13 cellular contexts compared by ENCODE assay signal in genomic region chr15:100972975-100973350, GRCh38. TPM values are rescaled to one million over a fixed set of nuclear protein-coding genes. Genes with fewer than 3 reads are reported as not detected.
DNase-seq lines count a peak whose midpoint lies in the region; ATAC-seq, FAIRE-seq and TF ChIP-seq lines count a peak whose summit lies in the region.
"Had no signal": no experiment of that assay in that cellular context is flagged by ENCODE, and none has a peak within 500 bp of the region (broad histone marks: within the 10 kb centered on the region; RNA-seq: fewer than 3 reads in every experiment).

No MANE protein-coding gene starts in this region.

- WGBS in H9 (ENCODE audit: extremely low coverage, insufficient read length, low lambda C conversion rate): no CpG with 5 or more reads among the region's 36 CpGs
- WGBS in psoas muscle, 3 donors: 43 to 57% (median 49%) methylated on average over 35 to 36 of the region's 36 CpGs

- H4K8ac ChIP-seq in H9 (replicated peaks; ENCODE audit: insufficient read length, low read depth, low read length): no peak overlapping the region

- H3K27me3 Mint-ChIP-seq in H9 (ENCODE audit: low read depth): peaks cover 84% of the 10 kb centered on the region
- H3K27me3 Mint-ChIP-seq in natural killer cell (ENCODE audit: low read depth in 2 of 2): peaks cover 40 to 77% of the 10 kb centered on the region in 2 donors
- H3K27me3 Mint-ChIP-seq in natural killer cell treated with Interleukin-12 subunit alpha and Interleukin-12 subunit beta and Interleukin-15 and Interleukin-18, amount 100 ng/mL, for 72 hours: peaks cover 53 to 70% of the 10 kb centered on the region in 2 donors
- peaks cover 34 to 80% (median 46%) of the 10 kb centered on the region in 5 donors for H3K27me3 Mint-ChIP-seq in naive thymus-derived CD8-positive, alpha-beta T cell

- no peak overlapping the region for H3K23ac ChIP-seq in H9 (ENCODE audit: insufficient read length, low read depth, low read length)

- POLR2A ChIA-PET in naive thymus-derived CD8-positive, alpha-beta T cell (lab: Charles Lee): no interaction called here

- H3K4me3 ChIP-seq in bronchial epithelial cell (ENCODE audit: low read depth, low read length) (peak overlapping the region; percentile 26), psoas muscle (peak overlapping the region; percentile 30)

- no peak overlapping the region for H3K27ac ChIP-seq in H9 (ENCODE audit: insufficient read length, low read depth, low read length)
- H3K27ac ChIP-seq in psoas muscle: no peak overlapping the region

- H2BK12ac ChIP-seq in H9 (ENCODE audit: insufficient read length, low read depth, low read length): no peak overlapping the region

- H2AFZ ChIP-seq in H9 (ENCODE audit: low read length): no peak overlapping the region

- H3K14ac ChIP-seq in H9 (ENCODE audit: insufficient read depth, low read length): no peak overlapping the region; the same call in 1 of the 2 replicates

- H2BK5ac ChIP-seq in H9 (ENCODE audit: insufficient read length, low read length): no peak overlapping the region

- no peak overlapping the region for H3K4ac ChIP-seq in H9 (ENCODE audit: low read depth, low read length)

- H3K23me2 ChIP-seq in H9 (ENCODE audit: insufficient read length, low read depth, low read length, poor library complexity, severe bottlenecking): peaks cover 13% of the 10 kb centered on the region

- H3K9ac ChIP-seq in H9 (ENCODE audit: extremely low read depth, insufficient read length, low read length): no peak overlapping the region

- no peak overlapping the region for H3K18ac ChIP-seq in H9 (ENCODE audit: insufficient read length, low read depth, low read length)

- no peaks in the 10 kb centered on the region for H4K20me1 ChIP-seq in H9 (ENCODE audit: control insufficient read depth, insufficient read depth, insufficient read length)

- H3K27me3 ChIP-seq in H9 (ENCODE audit: insufficient read depth, low read length): peaks cover 11% of the 10 kb centered on the region; the same call in 1 of the 2 replicates
- H3K27me3 ChIP-seq in bronchial epithelial cell (ENCODE audit: control insufficient read depth, insufficient read depth, low read length): no peaks in the 10 kb centered on the region
- peaks cover 0 to 10% (median 8%) of the 10 kb centered on the region in 3 donors for H3K27me3 ChIP-seq in psoas muscle (ENCODE audit: insufficient read depth in 3 of 3, low read length in 2 of 3)

- H3K27ac Mint-ChIP-seq in H9: no peak overlapping the region
- no peak overlapping the region for H3K27ac Mint-ChIP-seq in natural killer cell
- no peak overlapping the region for H3K27ac Mint-ChIP-seq in natural killer cell treated with Interleukin-12 subunit alpha and Interleukin-12 subunit beta and Interleukin-15 and Interleukin-18, amount 100 ng/mL, for 72 hours
- H3K27ac Mint-ChIP-seq in naive thymus-derived CD8-positive, alpha-beta T cell: no peak overlapping the region
- H3K27ac Mint-ChIP-seq: activated naive CD4-positive, alpha-beta T cell treated with anti-CD3 and anti-CD28 coated beads, Interleukin-2, amount 10 ng/mL, durations not matched to agents 7 days and 5 days had no signal

- H3K4me3 Mint-ChIP-seq in H9 (peak overlapping the region; percentile 35 to 73), natural killer cell (no peak overlapping the region)
- H3K4me3 Mint-ChIP-seq in natural killer cell treated with Interleukin-12 subunit alpha and Interleukin-12 subunit beta and Interleukin-15 and Interleukin-18, amount 100 ng/mL, for 72 hours: no peak overlapping the region
- H3K4me3 Mint-ChIP-seq in naive thymus-derived CD8-positive, alpha-beta T cell: peak overlapping the region in 2 of 10 donors; percentile 27 to 28
- H3K4me3 Mint-ChIP-seq: activated naive CD4-positive, alpha-beta T cell treated with anti-CD3 and anti-CD28 coated beads, Interleukin-2, amount 10 ng/mL, durations not matched to agents 7 days and 5 days had no signal

- no peaks in the 10 kb centered on the region for H3K79me2 ChIP-seq in H9 (ENCODE audit: insufficient read depth, low read length)

- no peak overlapping the region for H2AK5ac ChIP-seq in H9 (ENCODE audit: insufficient read length, low read length)

- no peaks in the 10 kb centered on the region for H3K36me3 ChIP-seq in bronchial epithelial cell (ENCODE audit: control insufficient read depth, insufficient read depth, low read length)
- no peaks in the 10 kb centered on the region for H3K36me3 ChIP-seq in psoas muscle (ENCODE audit: insufficient read depth in 1 of 2, low read depth in 1 of 2)

- H3T11ph ChIP-seq in H9 (ENCODE audit: low read length): no peak overlapping the region

- H3K79me1 ChIP-seq in H9 (ENCODE audit: insufficient read depth, low read depth, low read length, poor library complexity, severe bottlenecking): no peaks in the 10 kb centered on the region

- H2BK20ac ChIP-seq in H9 (ENCODE audit: low read depth, low read length, poor library complexity, severe bottlenecking): no peak overlapping the region

- no peak overlapping the region for H2BK15ac ChIP-seq in H9 (ENCODE audit: low read depth, low read length)

- H3K4me1 Mint-ChIP-seq in H9 (peaks cover 14 to 17% of the 10 kb centered on the region in 2 experiments), natural killer cell (no peaks in the 10 kb centered on the region)
- no peaks in the 10 kb centered on the region for H3K4me1 Mint-ChIP-seq in natural killer cell treated with Interleukin-12 subunit alpha and Interleukin-12 subunit beta and Interleukin-15 and Interleukin-18, amount 100 ng/mL, for 72 hours (ENCODE audit: low read depth in 2 of 2)
- H3K4me1 Mint-ChIP-seq in naive thymus-derived CD8-positive, alpha-beta T cell: peaks cover 0 to 5% (median 2%) of the 10 kb centered on the region in 4 donors
- H3K4me1 Mint-ChIP-seq: activated naive CD4-positive, alpha-beta T cell treated with anti-CD3 and anti-CD28 coated beads, Interleukin-2, amount 10 ng/mL, durations not matched to agents 7 days and 5 days had no signal

- no peak for TF ChIP-seq CTCF in H9 (conservative IDR thresholded peaks at IDR 0.05)
- TF ChIP-seq CTCF in bronchial epithelial cell (IDR thresholded peaks at IDR 0.05; ENCODE audit: insufficient read depth, low read length, severe bottlenecking): no peak
- no peak for TF ChIP-seq CTCF in psoas muscle (IDR thresholded peaks at IDR 0.05)
- no peak for TF ChIP-seq CTCF in natural killer cell (IDR thresholded peaks at IDR 0.05)

- peak overlapping the region; percentile 31 for H3K4me2 ChIP-seq in H9 (ENCODE audit: insufficient read depth, insufficient read length, low read length)

- no peak overlapping the region for H4K91ac ChIP-seq in H9 (ENCODE audit: insufficient read length, low read depth, low read length)

- intact Hi-C loops in psoas muscle (cut with DNase I) (no loop called here), natural killer cell (cut with micrococcal nuclease) (no loop called here)

- no peak overlapping the region for H2BK120ac ChIP-seq in H9 (ENCODE audit: low read depth, low read length, poor library complexity, severe bottlenecking)

- H3K9me3 ChIP-seq in H9 (ENCODE audit: control insufficient read depth, low read depth, low read length) (no peaks in the 10 kb centered on the region), psoas muscle (no peaks in the 10 kb centered on the region)

- H3K9me3 Mint-ChIP-seq in H9: peaks cover 0 to 2% of the 10 kb centered on the region in 2 experiments; a peak in 1 of 5 replicates
- no peaks in the 10 kb centered on the region for H3K9me3 Mint-ChIP-seq in natural killer cell
- no peaks in the 10 kb centered on the region for H3K9me3 Mint-ChIP-seq in natural killer cell treated with Interleukin-12 subunit alpha and Interleukin-12 subunit beta and Interleukin-15 and Interleukin-18, amount 100 ng/mL, for 72 hours
- H3K9me3 Mint-ChIP-seq in naive thymus-derived CD8-positive, alpha-beta T cell: peaks cover 0 to 14% (median 3%) of the 10 kb centered on the region in 9 donors
- H3K9me3 Mint-ChIP-seq: activated naive CD4-positive, alpha-beta T cell treated with anti-CD3 and anti-CD28 coated beads, Interleukin-2, amount 10 ng/mL, durations not matched to agents 7 days and 5 days had no signal

- peaks cover 4% of the 10 kb centered on the region; the same call in 1 of the 2 replicates for H3K4me1 ChIP-seq in H9 (ENCODE audit: insufficient read depth, low read length)
- no peaks in the 10 kb centered on the region for H3K4me1 ChIP-seq in psoas muscle

- ATAC-seq in psoas muscle: no peak
- no peak for ATAC-seq in natural killer cell
- no peak for ATAC-seq in natural killer cell treated with Interleukin-12 subunit alpha and Interleukin-12 subunit beta and Interleukin-15 and Interleukin-18, amount 100 ng/mL, for 72 hours
- ATAC-seq in naive thymus-derived CD8-positive, alpha-beta T cell: no peak

- no peak overlapping the region for H3K56ac ChIP-seq in H9 (ENCODE audit: insufficient read length, low read depth, low read length)

- no peak for FAIRE-seq in bronchial epithelial cell (lab: Jason Lieb, UNC)

- H3K36me3 Mint-ChIP-seq in H9 (ENCODE audit: insufficient read depth in 1 of 3, low read depth in 3 of 3) (no peaks in the 10 kb centered on the region; a peak in 1 of 7 replicates), natural killer cell (no peaks in the 10 kb centered on the region)
- no peaks in the 10 kb centered on the region for H3K36me3 Mint-ChIP-seq in natural killer cell treated with Interleukin-12 subunit alpha and Interleukin-12 subunit beta and Interleukin-15 and Interleukin-18, amount 100 ng/mL, for 72 hours
- peaks cover 0 to 15% (median 0%) of the 10 kb centered on the region in 3 donors for H3K36me3 Mint-ChIP-seq in naive thymus-derived CD8-positive, alpha-beta T cell
- H3K36me3 Mint-ChIP-seq: activated naive CD4-positive, alpha-beta T cell treated with anti-CD3 and anti-CD28 coated beads, Interleukin-2, amount 10 ng/mL, durations not matched to agents 7 days and 5 days had no signal

- H4K5ac ChIP-seq in H9 (ENCODE audit: insufficient read length, low read depth, low read length): no peak overlapping the region

- DNase-seq in H9: no peak
- DNase-seq in bronchial epithelial cell (ENCODE audit: low read depth): no peak
- DNase-seq in iPS-NIHi11 (ENCODE audit: low spot score): peak; percentile 37
- DNase-seq in psoas muscle: no peak
- no peak for DNase-seq in natural killer cell
- DNase-seq in natural killer cell treated with Interleukin-12 subunit alpha and Interleukin-12 subunit beta and Interleukin-15 and Interleukin-18, amount 100 ng/mL, for 72 hours (ENCODE audit: low spot score): no peak
- DNase-seq in naive thymus-derived CD8-positive, alpha-beta T cell: no peak
- no peak for DNase-seq in activated CD4-positive, alpha-beta T cell treated with anti-CD3 and anti-CD28 coated beads for 1 hour
- DNase-seq: activated CD4-positive, alpha-beta T cell treated with anti-CD3 and anti-CD28 coated beads, Interleukin-2, amount 50 U/mL, for 4 hours; activated naive CD4-positive, alpha-beta T cell treated with anti-CD3 and anti-CD28 coated beads, Interleukin-2, amount 10 ng/mL, durations not matched to agents 7 days and 5 days; effector CD8-positive, alpha-beta T cell; NCI-H1436; NCI-H69 had no signal

RNA-seq across cellular contexts. Expression of gene LRRK1, which starts 53.8 kb away (rescaled TPM):
- total RNA-seq in H9 (2021) (3.2 and 4.0 TPM in 2 replicates), bronchial epithelial cell (4.2 TPM in 2 replicates), psoas muscle (1 to 10 TPM; 2.6 to 7.6 (median 4.5) TPM), natural killer cell (1 to 10 TPM; 1.2 to 5.5 (median 3.2) TPM)
- polyA plus RNA-seq in psoas muscle: 1 to 10 TPM in 2 of 3 donors, under 1 TPM in 1; 0.91 to 2.3 (median 1.8) TPM
- total RNA-seq in natural killer cell treated with Interleukin-12 subunit alpha and Interleukin-12 subunit beta and Interleukin-15 and Interleukin-18, amount 100 ng/mL, for 72 hours: under 1 TPM; 0.17 to 0.70 TPM
- total RNA-seq in naive thymus-derived CD8-positive, alpha-beta T cell: 1 to 10 TPM in 1 of 2 experiments, under 1 TPM in 1; 0.78 to 2.7 TPM
- polyA plus RNA-seq in naive thymus-derived CD8-positive, alpha-beta T cell: not detected

Comparison
In these comparisons a context has a peak if more than half of its experiments do, and no peak if none do; other contexts are left out.
1. H3K4me3 Mint-ChIP-seq: peak in H9 (2 of 2); none in natural killer cell (single experiment) and natural killer cell treated with Interleukin-12 subunit alpha and Interleukin-12 subunit beta and Interleukin-15 and Interleukin-18, amount 100 ng/mL, for 72 hours (single experiment).